2 cellular contexts compared by ENCODE assay signal in the genomic region with DNA sequence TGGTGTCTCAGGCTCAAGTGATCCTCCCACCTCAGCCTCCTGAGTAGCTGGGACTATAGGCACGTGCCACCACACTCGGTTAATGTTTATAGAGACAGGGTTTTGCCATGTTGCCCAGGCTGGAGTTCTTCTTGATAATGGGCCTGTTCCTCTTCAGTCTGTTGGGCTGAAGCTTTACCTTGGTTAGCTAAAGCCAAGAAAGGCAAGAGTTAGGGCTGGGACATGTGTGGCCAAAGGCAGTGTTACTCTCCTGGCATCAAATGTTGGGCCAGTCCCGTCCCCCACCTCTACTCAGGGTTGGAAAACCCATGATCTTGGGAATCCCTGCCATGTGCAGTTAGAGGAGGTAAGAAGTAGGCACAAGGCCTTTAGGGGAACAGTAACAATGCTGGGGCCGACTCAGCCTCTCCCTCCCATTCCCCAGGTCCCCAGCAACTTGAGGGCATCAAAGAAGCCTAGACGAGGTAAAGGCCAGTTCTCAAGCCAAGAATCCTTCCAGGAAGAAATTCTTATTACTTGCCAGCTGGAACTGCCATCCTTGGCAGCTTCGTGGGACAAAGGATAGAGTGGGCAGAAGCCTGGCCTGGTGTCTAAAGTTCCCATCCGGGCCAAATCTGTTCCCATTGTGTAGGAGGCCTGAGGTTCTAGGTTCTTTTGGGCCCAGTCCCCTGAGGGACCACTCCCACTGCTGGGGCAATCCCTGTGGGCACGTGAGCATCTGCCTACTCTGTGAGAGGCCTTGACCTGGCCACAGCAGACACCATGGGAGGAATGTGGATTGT.
TF ChIP-seq lines count a peak whose summit lies in the region.

No MANE protein-coding gene starts in this region.

TF ChIP-seq in A549, 52 proteins besides CTCF, POLR2A, EP300 and RAD21 (continued from another document):
- TF ChIP-seq FOSB (CRISPR knock-in tag; IDR thresholded peaks at IDR 0.05) (peak; percentile 100), GATA3 (IDR thresholded peaks at IDR 0.05; ENCODE audit: borderline replicate concordance) (no peak), ESRRA (IDR thresholded peaks at IDR 0.05; ENCODE audit: borderline replicate concordance, low read length) (0 out of 2 replicates have a peak, but pooled peaks have one; percentile 7), ZSCAN20 (CRISPR knock-in tag; IDR thresholded peaks at IDR 0.05) (no peak; the same call in none of the 2 replicates), CEBPB (IDR thresholded peaks at IDR 0.05) (no peak), NPAS2 (CRISPR knock-in tag; IDR thresholded peaks at IDR 0.05; ENCODE audit: borderline replicate concordance) (no peak), BHLHE40 (IDR thresholded peaks at IDR 0.05; ENCODE audit: low read depth, low read length) (peak; percentile 71), HMGXB4 (CRISPR knock-in tag; IDR thresholded peaks at IDR 0.05; ENCODE audit: borderline replicate concordance) (peak; percentile 99), TFCP2L1 (CRISPR knock-in tag; IDR thresholded peaks at IDR 0.05) (peak; percentile 99), NFE2L2 (conservative IDR thresholded peaks at IDR 0.05; ENCODE audit: low read length) (0 out of 2 replicates have a peak, but pooled peaks have one; percentile 2), EHF (CRISPR knock-in tag; IDR thresholded peaks at IDR 0.05) (peak; percentile 98), CHD2 (IDR thresholded peaks at IDR 0.05; ENCODE audit: low read length, partially characterized antibody) (peak; percentile 69)

TF ChIP-seq in K562, 482 proteins besides CTCF, POLR2A, EP300 and RAD21 (continued from another document and continues in another):
- TF ChIP-seq C11orf30 (IDR thresholded peaks at IDR 0.05; ENCODE audit: low read depth): no peak
- peak; percentile 12; the same call in 1 of the 2 replicates for TF ChIP-seq JUN (IDR thresholded peaks at IDR 0.05; ENCODE audit: borderline replicate concordance, low read depth, low read length)
- TF ChIP-seq JUN (CRISPR knock-in tag; IDR thresholded peaks at IDR 0.05; ENCODE audit: borderline replicate concordance): peak; percentile 19; the same call in 1 of the 2 replicates
- no peak for TF ChIP-seq CBFB (CRISPR knock-in tag; IDR thresholded peaks at IDR 0.05)
- TF ChIP-seq CHD1 (IDR thresholded peaks at IDR 0.05; ENCODE audit: low read length): no peak
- TF ChIP-seq TRIM28 (IDR thresholded peaks at IDR 0.05): no peak
- no peak for TF ChIP-seq ZNF699 (CRISPR knock-in tag; IDR thresholded peaks at IDR 0.05; ENCODE audit: insufficient replicate concordance)
- 0 out of 2 replicates have a peak, but pooled peaks have one; percentile 19 for TF ChIP-seq POLR2H (tag; IDR thresholded peaks at IDR 0.05; ENCODE audit: low read depth)
- TF ChIP-seq ZNF253 (CRISPR knock-in tag; conservative IDR thresholded peaks at IDR 0.05): peak; percentile 92
- TF ChIP-seq ZFP1 (CRISPR knock-in tag; IDR thresholded peaks at IDR 0.05): no peak
- TF ChIP-seq, protein P1, sequence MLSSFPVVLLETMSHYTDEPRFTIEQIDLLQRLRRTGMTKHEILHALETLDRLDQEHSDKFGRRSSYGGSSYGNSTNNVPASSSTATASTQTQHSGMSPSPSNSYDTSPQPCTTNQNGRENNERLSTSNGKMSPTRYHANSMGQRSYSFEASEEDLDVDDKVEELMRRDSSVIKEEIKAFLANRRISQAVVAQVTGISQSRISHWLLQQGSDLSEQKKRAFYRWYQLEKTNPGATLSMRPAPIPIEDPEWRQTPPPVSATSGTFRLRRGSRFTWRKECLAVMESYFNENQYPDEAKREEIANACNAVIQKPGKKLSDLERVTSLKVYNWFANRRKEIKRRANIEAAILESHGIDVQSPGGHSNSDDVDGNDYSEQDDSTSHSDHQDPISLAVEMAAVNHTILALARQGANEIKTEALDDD (IDR thresholded peaks at IDR 0.05): peak; percentile 21; the same call in 1 of the 2 replicates
- TF ChIP-seq NCOR1 (IDR thresholded peaks at IDR 0.05): peak; percentile 82
- TF ChIP-seq NFE2L1 (tag; IDR thresholded peaks at IDR 0.05; ENCODE audit: borderline replicate concordance, low read depth): no peak
- TF ChIP-seq MTA3 (IDR thresholded peaks at IDR 0.05; ENCODE audit: borderline replicate concordance): peak; percentile 99
- TF ChIP-seq PBX2 (CRISPR knock-in tag; IDR thresholded peaks at IDR 0.05; ENCODE audit: low read depth): no peak
- no peak for TF ChIP-seq PBX2 (tag; conservative IDR thresholded peaks at IDR 0.05; ENCODE audit: low read depth)
- peak; percentile 34; the same call in 1 of the 2 replicates for TF ChIP-seq PHB (CRISPR knock-in tag; IDR thresholded peaks at IDR 0.05)
- no peak for TF ChIP-seq MYBL2 (IDR thresholded peaks at IDR 0.05; ENCODE audit: low read depth)
- TF ChIP-seq MYBL2 (CRISPR knock-in tag; IDR thresholded peaks at IDR 0.05; ENCODE audit: borderline replicate concordance): no peak; the same call in 1 of the 2 replicates
- TF ChIP-seq NBN (IDR thresholded peaks at IDR 0.05; ENCODE audit: low read depth): no peak; the same call in 1 of the 2 replicates
- TF ChIP-seq BCOR (IDR thresholded peaks at IDR 0.05): no peak
- no peak for TF ChIP-seq PURB (CRISPR knock-in tag; IDR thresholded peaks at IDR 0.05; ENCODE audit: low read depth)
- TF ChIP-seq NFXL1 (CRISPR knock-in tag; IDR thresholded peaks at IDR 0.05): peak; percentile 93
- peak in 1 of 2 experiments; percentile 95; a peak in 2 of 4 replicates for TF ChIP-seq SIN3A (IDR thresholded peaks at IDR 0.05; ENCODE audit: borderline replicate concordance in 2 of 2, control insufficient read depth in 1 of 2, low read depth in 2 of 2, low read length in 2 of 2)
- TF ChIP-seq MTA2 (IDR thresholded peaks at IDR 0.05; ENCODE audit: low read depth): no peak
- TF ChIP-seq, protein P2, sequence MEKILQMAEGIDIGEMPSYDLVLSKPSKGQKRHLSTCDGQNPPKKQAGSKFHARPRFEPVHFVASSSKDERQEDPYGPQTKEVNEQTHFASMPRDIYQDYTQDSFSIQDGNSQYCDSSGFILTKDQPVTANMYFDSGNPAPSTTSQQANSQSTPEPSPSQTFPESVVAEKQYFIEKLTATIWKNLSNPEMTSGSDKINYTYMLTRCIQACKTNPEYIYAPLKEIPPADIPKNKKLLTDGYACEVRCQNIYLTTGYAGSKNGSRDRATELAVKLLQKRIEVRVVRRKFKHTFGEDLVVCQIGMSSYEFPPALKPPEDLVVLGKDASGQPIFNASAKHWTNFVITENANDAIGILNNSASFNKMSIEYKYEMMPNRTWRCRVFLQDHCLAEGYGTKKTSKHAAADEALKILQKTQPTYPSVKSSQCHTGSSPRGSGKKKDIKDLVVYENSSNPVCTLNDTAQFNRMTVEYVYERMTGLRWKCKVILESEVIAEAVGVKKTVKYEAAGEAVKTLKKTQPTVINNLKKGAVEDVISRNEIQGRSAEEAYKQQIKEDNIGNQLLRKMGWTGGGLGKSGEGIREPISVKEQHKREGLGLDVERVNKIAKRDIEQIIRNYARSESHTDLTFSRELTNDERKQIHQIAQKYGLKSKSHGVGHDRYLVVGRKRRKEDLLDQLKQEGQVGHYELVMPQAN (IDR thresholded peaks at IDR 0.05; ENCODE audit: borderline replicate concordance): no peak; the same call in 1 of the 2 replicates
- no peak for TF ChIP-seq PHF8 (IDR thresholded peaks at IDR 0.05; ENCODE audit: borderline replicate concordance, low read length)
- TF ChIP-seq XRCC4 (IDR thresholded peaks at IDR 0.05; ENCODE audit: extremely low read depth, insufficient read depth, insufficient read length): no peak
- 0 out of 2 replicates have a peak, but pooled peaks have one; percentile 5 for TF ChIP-seq CBFA2T2 (conservative IDR thresholded peaks at IDR 0.05)
- TF ChIP-seq NR2C1 (IDR thresholded peaks at IDR 0.05): no peak
- no peak for TF ChIP-seq NR2C1 (tag; IDR thresholded peaks at IDR 0.05)
- no peak; the same call in 1 of the 2 replicates for TF ChIP-seq HMGXB4 (CRISPR knock-in tag; IDR thresholded peaks at IDR 0.05)
- no peak; the same call in 1 of the 2 replicates for TF ChIP-seq ZHX1 (conservative IDR thresholded peaks at IDR 0.05; ENCODE audit: low read length)
- TF ChIP-seq, protein P3, sequence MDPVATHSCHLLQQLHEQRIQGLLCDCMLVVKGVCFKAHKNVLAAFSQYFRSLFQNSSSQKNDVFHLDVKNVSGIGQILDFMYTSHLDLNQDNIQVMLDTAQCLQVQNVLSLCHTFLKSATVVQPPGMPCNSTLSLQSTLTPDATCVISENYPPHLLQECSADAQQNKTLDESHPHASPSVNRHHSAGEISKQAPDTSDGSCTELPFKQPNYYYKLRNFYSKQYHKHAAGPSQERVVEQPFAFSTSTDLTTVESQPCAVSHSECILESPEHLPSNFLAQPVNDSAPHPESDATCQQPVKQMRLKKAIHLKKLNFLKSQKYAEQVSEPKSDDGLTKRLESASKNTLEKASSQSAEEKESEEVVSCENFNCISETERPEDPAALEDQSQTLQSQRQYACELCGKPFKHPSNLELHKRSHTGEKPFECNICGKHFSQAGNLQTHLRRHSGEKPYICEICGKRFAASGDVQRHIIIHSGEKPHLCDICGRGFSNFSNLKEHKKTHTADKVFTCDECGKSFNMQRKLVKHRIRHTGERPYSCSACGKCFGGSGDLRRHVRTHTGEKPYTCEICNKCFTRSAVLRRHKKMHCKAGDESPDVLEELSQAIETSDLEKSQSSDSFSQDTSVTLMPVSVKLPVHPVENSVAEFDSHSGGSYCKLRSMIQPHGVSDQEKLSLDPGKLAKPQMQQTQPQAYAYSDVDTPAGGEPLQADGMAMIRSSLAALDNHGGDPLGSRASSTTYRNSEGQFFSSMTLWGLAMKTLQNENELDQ (CRISPR knock-in tag; IDR thresholded peaks at IDR 0.05; ENCODE audit: borderline replicate concordance): no peak
- TF ChIP-seq, protein P4, sequence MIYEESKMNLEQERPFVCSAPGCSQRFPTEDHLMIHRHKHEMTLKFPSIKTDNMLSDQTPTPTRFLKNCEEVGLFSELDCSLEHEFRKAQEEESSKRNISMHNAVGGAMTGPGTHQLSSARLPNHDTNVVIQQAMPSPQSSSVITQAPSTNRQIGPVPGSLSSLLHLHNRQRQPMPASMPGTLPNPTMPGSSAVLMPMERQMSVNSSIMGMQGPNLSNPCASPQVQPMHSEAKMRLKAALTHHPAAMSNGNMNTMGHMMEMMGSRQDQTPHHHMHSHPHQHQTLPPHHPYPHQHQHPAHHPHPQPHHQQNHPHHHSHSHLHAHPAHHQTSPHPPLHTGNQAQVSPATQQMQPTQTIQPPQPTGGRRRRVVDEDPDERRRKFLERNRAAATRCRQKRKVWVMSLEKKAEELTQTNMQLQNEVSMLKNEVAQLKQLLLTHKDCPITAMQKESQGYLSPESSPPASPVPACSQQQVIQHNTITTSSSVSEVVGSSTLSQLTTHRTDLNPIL (CRISPR knock-in tag; IDR thresholded peaks at IDR 0.05): no peak
- no peak for TF ChIP-seq DACH1 (IDR thresholded peaks at IDR 0.05; ENCODE audit: partially characterized antibody)
- TF ChIP-seq RCOR1 (IDR thresholded peaks at IDR 0.05; ENCODE audit: borderline replicate concordance in 1 of 2, low read depth in 2 of 2, low read length in 2 of 2): no peak; a peak in 1 of 4 replicates
- peak in 1 of 2 experiments; percentile 69; a peak in 2 of 4 replicates for TF ChIP-seq MAZ (CRISPR knock-in tag; conservative IDR thresholded peaks at IDR 0.05 in 1 of 2, IDR thresholded peaks at IDR 0.05 in 1 of 2)
- no peak for TF ChIP-seq SAP30 (IDR thresholded peaks at IDR 0.05; ENCODE audit: borderline replicate concordance, insufficient read depth, low read depth, low read length, poor library complexity, severe bottlenecking)
